In genomic region chr15:54580643-54581042, GRCh38 we compare ENCODE assay signal across 33 cellular contexts.
"Had no signal": no experiment of that assay in that cellular context is flagged by ENCODE, and none has a peak within 500 bp of the region (broad histone marks: within the 10 kb centered on the region; RNA-seq: fewer than 3 reads in every experiment).

No MANE protein-coding gene starts in this region.

- H2AFZ ChIP-seq: PC-9 had no signal

- FAIRE-seq: RCC 7860, TTC549 had no signal

- H3K4me1 ChIP-seq: SJSA1 had no signal

- H3K9me3 ChIP-seq: MG63, SK-N-SH had no signal

- H3K9me3 Mint-ChIP-seq: activated T-helper 2 cell treated with anti-CD3 and anti-CD28 coated beads, Interferon-gamma antibody, Interleukin-2, Interleukin-4, amounts not matched to agents 10 μg/mL and 5 μg/mL and 100 μg/mL, durations not matched to agents 14 hours and 24 hours and 36 hours; T-helper 1 cell treated with Interleukin-12 subunit alpha and Interleukin-12 subunit beta and Interleukin-4 antibody, amounts not matched to agents 30 μg/mL and 1 μg/mL, for 36 hours; T-helper 2 cell treated with Interferon-gamma antibody and Interleukin-4, amounts not matched to agents 5 μg/mL and 100 μg/mL, for 36 hours had no signal

- H3K4me3 ChIP-seq: MG63, PC-9, SJSA1 had no signal

- ATAC-seq: activated CD8-positive, alpha-beta T cell treated with anti-CD3 and anti-CD28 coated beads for 36 hours; activated naive CD8-positive, alpha-beta T cell treated with anti-CD3 and anti-CD28 coated beads, Interleukin-2, amount 50 U/mL, for 24 hours; activated T-cell treated with anti-CD3 and anti-CD28 coated beads, Interleukin-2, amount 50 U/mL, for 72 hours had no signal

- H3K27me3 Mint-ChIP-seq: activated CD4-positive, alpha-beta T cell treated with anti-CD3 and anti-CD28 coated beads, Interleukin-2, amount 10 ng/mL, durations not matched to agents 24 days and 14 days; activated CD8-positive, alpha-beta T cell treated with anti-CD3 and anti-CD28 coated beads for 36 hours; activated naive CD4-positive, alpha-beta T cell treated with anti-CD3 and anti-CD28 coated beads, Interleukin-2, amount 10 ng/mL, durations not matched to agents 7 days and 5 days had no signal

- H3K4me2 ChIP-seq: PC-9, SK-N-SH had no signal

- H3K9me2 ChIP-seq: SK-N-SH had no signal

- H3K27me3 ChIP-seq: SJSA1 had no signal

- H3K27ac ChIP-seq: PC-9, SJSA1 had no signal

- H3K27ac Mint-ChIP-seq: activated CD4-positive, alpha-beta T cell treated with anti-CD3 and anti-CD28 coated beads, Interleukin-2, amount 10 ng/mL, durations not matched to agents 24 days and 14 days; activated CD8-positive, alpha-beta T cell treated with anti-CD3 and anti-CD28 coated beads for 36 hours; activated naive CD4-positive, alpha-beta T cell treated with anti-CD3 and anti-CD28 coated beads, Interleukin-2, amount 10 ng/mL, durations not matched to agents 7 days and 5 days; activated naive CD8-positive, alpha-beta T cell; activated naive CD8-positive, alpha-beta T cell treated with anti-CD3 and anti-CD28 coated beads, Interleukin-2, amount 50 U/mL, for 24 hours; activated T-cell treated with anti-CD3 and anti-CD28 coated beads, Interleukin-2, amount 50 U/mL, for 72 hours; activated T-helper 2 cell treated with anti-CD3 and anti-CD28 coated beads, Interferon-gamma antibody, Interleukin-2, Interleukin-4, amounts not matched to agents 10 μg/mL and 5 μg/mL and 100 μg/mL, durations not matched to agents 14 hours and 24 hours and 36 hours; brain; T-helper 1 cell treated with Interleukin-12 subunit alpha and Interleukin-12 subunit beta and Interleukin-4 antibody, amounts not matched to agents 30 μg/mL and 1 μg/mL, for 36 hours; T-helper 2 cell treated with Interferon-gamma antibody and Interleukin-4, amounts not matched to agents 5 μg/mL and 100 μg/mL, for 36 hours had no signal

- H3K4me3 Mint-ChIP-seq: activated CD4-positive, alpha-beta T cell treated with anti-CD3 and anti-CD28 coated beads, Interleukin-2, amount 10 ng/mL, durations not matched to agents 24 days and 14 days; activated CD8-positive, alpha-beta T cell treated with anti-CD3 and anti-CD28 coated beads for 36 hours; activated naive CD4-positive, alpha-beta T cell treated with anti-CD3 and anti-CD28 coated beads, Interleukin-2, amount 10 ng/mL, durations not matched to agents 7 days and 5 days; activated naive CD8-positive, alpha-beta T cell; activated naive CD8-positive, alpha-beta T cell treated with anti-CD3 and anti-CD28 coated beads, Interleukin-2, amount 50 U/mL, for 24 hours; activated T-cell treated with anti-CD3 and anti-CD28 coated beads, Interleukin-2, amount 50 U/mL, for 72 hours; brain; T-helper 1 cell treated with Interleukin-12 subunit alpha and Interleukin-12 subunit beta and Interleukin-4 antibody, amounts not matched to agents 30 μg/mL and 1 μg/mL, for 36 hours; T-helper 2 cell treated with Interferon-gamma antibody and Interleukin-4, amounts not matched to agents 5 μg/mL and 100 μg/mL, for 36 hours had no signal

- H3K4me1 Mint-ChIP-seq: activated CD4-positive, alpha-beta T cell treated with anti-CD3 and anti-CD28 coated beads, Interleukin-2, amount 10 ng/mL, durations not matched to agents 24 days and 14 days; activated naive CD4-positive, alpha-beta T cell treated with anti-CD3 and anti-CD28 coated beads, Interleukin-2, amount 10 ng/mL, durations not matched to agents 7 days and 5 days; activated naive CD8-positive, alpha-beta T cell treated with anti-CD3 and anti-CD28 coated beads, Interleukin-2, amount 50 U/mL, for 24 hours had no signal

- H3K36me3 ChIP-seq: MG63, SJSA1 had no signal

- H3K9ac ChIP-seq: SK-N-SH had no signal

- H3K36me3 Mint-ChIP-seq: activated naive CD4-positive, alpha-beta T cell treated with anti-CD3 and anti-CD28 coated beads, Interleukin-2, amount 10 ng/mL, durations not matched to agents 7 days and 5 days; activated naive CD8-positive, alpha-beta T cell; brain had no signal

- DNase-seq: activated CD4-positive, alpha-beta T cell treated with anti-CD3 and anti-CD28 coated beads, Interleukin-2, amount 10 ng/mL, durations not matched to agents 24 days and 14 days; activated CD4-positive, alpha-beta T cell treated with anti-CD3 and anti-CD28 coated beads, Interleukin-2, amount 50 U/mL, for 4 hours; activated CD8-positive, alpha-beta T cell treated with anti-CD3 and anti-CD28 coated beads for 36 hours; activated naive CD4-positive, alpha-beta T cell treated with anti-CD3 and anti-CD28 coated beads, Interleukin-2, amount 10 ng/mL, durations not matched to agents 7 days and 5 days; activated naive CD8-positive, alpha-beta T cell treated with anti-CD3 and anti-CD28 coated beads, Interleukin-2, amount 50 U/mL, for 24 hours; activated T-cell treated with anti-CD3 and anti-CD28 coated beads, Interleukin-2, amount 50 U/mL, for 1 hour; activated T-cell treated with anti-CD3 and anti-CD28 coated beads, Interleukin-2, amount 50 U/mL, for 72 hours; anterior cingulate cortex; Kasumi-1; KG1; MG63; NCI-H1048; NCI-H1105 treated with DMSO at 0.1 percent for 48 hours; NCI-H1436; NCI-H1694; NCI-H1930; NCI-H2081 treated with DMSO at 0.1 percent for 48 hours; NCI-H345; NCI-H510A; NCI-H526; NCI-H748 treated with DMSO at 0.1 percent for 48 hours; NK-92 treated with Interleukin-12 subunit alpha and Interleukin-12 subunit beta, amount 100 ng/mL, for 24 hours; PC-9; SHP77 treated with DMSO at 0.1 percent for 48 hours; SK-N-SH had no signal
